17 cellular contexts compared by ENCODE assay signal in genomic region chr3:57518276-57518914, GRCh38. TPM values are rescaled to one million over a fixed set of nuclear protein-coding genes. Genes with fewer than 3 reads are reported as not detected.
DNase-seq lines count a peak whose midpoint lies in the region; ATAC-seq, FAIRE-seq and TF ChIP-seq lines count a peak whose summit lies in the region.
"Had no signal": no experiment of that assay in that cellular context is flagged by ENCODE, and none has a peak within 500 bp of the region (broad histone marks: within the 10 kb centered on the region; RNA-seq: fewer than 3 reads in every experiment).

No MANE protein-coding gene starts in this region.

- H3F3A ChIP-seq in Loucy (ENCODE audit: low read depth), result no peaks in the 10 kb centered on the region

- FAIRE-seq in astrocyte (lab: Jason Lieb, UNC), result no peak

- H2AFZ ChIP-seq in Loucy (ENCODE audit: low read length) (0 out of 2 replicates have a peak overlapping the region, but pooled peaks have one; percentile 14), astrocyte (ENCODE audit: low read depth, low read length) (no peak overlapping the region)

- no peaks in the 10 kb centered on the region for H3K36me3 Mint-ChIP-seq in astrocyte (ENCODE audit: low read depth, unreplicated experiment)

- H3K9ac ChIP-seq in Loucy (ENCODE audit: low read depth, low read length, poor library complexity, severe bottlenecking) (no peak overlapping the region), astrocyte (ENCODE audit: low read length) (no peak overlapping the region)

- H3K4me1 Mint-ChIP-seq in astrocyte (ENCODE audit: low read depth, unreplicated experiment), result peaks cover 9% of the 10 kb centered on the region
- H3K4me1 Mint-ChIP-seq: activated B cell treated with CpG ODN at 0.5 μM for 24 hours had no signal

- H3K9me3 ChIP-seq in Loucy (ENCODE audit: insufficient read depth, low read depth, low read length), result no peaks in the 10 kb centered on the region
- no peaks in the 10 kb centered on the region for H3K9me3 ChIP-seq in astrocyte (ENCODE audit: insufficient read depth, low read depth, low read length)
- H3K9me3 ChIP-seq: prostate gland had no signal

- H3K79me2 ChIP-seq in Loucy (ENCODE audit: insufficient read depth, low read length) (no peaks in the 10 kb centered on the region), astrocyte (ENCODE audit: insufficient read depth, low read length) (no peaks in the 10 kb centered on the region)

- H3K9me3 Mint-ChIP-seq in astrocyte (ENCODE audit: unreplicated experiment), result no peaks in the 10 kb centered on the region
- H3K9me3 Mint-ChIP-seq: activated B cell treated with CpG ODN at 0.5 μM for 24 hours had no signal

- H3K27ac Mint-ChIP-seq in astrocyte (ENCODE audit: unreplicated experiment), result peak overlapping the region; percentile 62
- H3K27ac Mint-ChIP-seq: activated B cell treated with CpG ODN at 0.5 μM for 24 hours had no signal

- peak overlapping the region; percentile 28 for H3K27ac ChIP-seq in astrocyte (ENCODE audit: low read depth, low read length)
- H3K27ac ChIP-seq: prostate gland had no signal

- no peaks in the 10 kb centered on the region for H3K27me3 ChIP-seq in Loucy (ENCODE audit: insufficient read depth, low read length, poor library complexity, severe bottlenecking)
- no peaks in the 10 kb centered on the region for H3K27me3 ChIP-seq in astrocyte (ENCODE audit: insufficient read depth, low read length)

- no peaks in the 10 kb centered on the region for H3K9me2 ChIP-seq in Loucy (replicated peaks; ENCODE audit: low read depth, low read length)

- H3K4me3 ChIP-seq in Loucy (ENCODE audit: low read length, poor library complexity, severe bottlenecking) (no peak overlapping the region), astrocyte (ENCODE audit: insufficient read depth, low read depth, low read length) (no peak overlapping the region)
- H3K4me3 ChIP-seq: prostate gland had no signal

- no peaks in the 10 kb centered on the region for H3K27me3 Mint-ChIP-seq in astrocyte (ENCODE audit: low read depth, unreplicated experiment)
- H3K27me3 Mint-ChIP-seq: activated B cell treated with CpG ODN at 0.5 μM for 24 hours had no signal

- DNase-seq in Daoy (ENCODE audit: low read depth) (peak; percentile 21), astrocyte (ENCODE audit: low read depth) (peak; percentile 81), kidney tubule cell (ENCODE audit: low spot score) (peak; percentile 46), NCI-H524 (lab: John Stamatoyannopoulos, UW) (no peak), cerebellum (ENCODE audit: low spot score) (no peak)
- no peak for DNase-seq in stimulated activated CD4-positive, alpha-beta T cell treated with anti-CD3 and anti-CD28 coated beads, Interleukin-4, amount 100 ng/mL, for 4 hours
- DNase-seq: activated B cell treated with CpG ODN at 0.5 μM for 24 hours; activated naive CD4-positive, alpha-beta T cell treated with anti-CD3 and anti-CD28 coated beads, Interleukin-2, amount 50 U/mL, for 16 hours; AML-193; DMS79 treated with DMSO at 0.1 percent for 48 hours; stimulated activated CD4-positive, alpha-beta T cell treated with anti-CD3 and anti-CD28 coated beads, Interleukin-15, amount 100 ng/mL, for 24 hours; substantia nigra had no signal

- no peak overlapping the region for H3K4me2 ChIP-seq in Loucy (ENCODE audit: low read depth, low read length, poor library complexity, severe bottlenecking)
- peak overlapping the region; percentile 71 for H3K4me2 ChIP-seq in astrocyte (ENCODE audit: low read length)

- no peaks in the 10 kb centered on the region for H4K20me1 ChIP-seq in Loucy (ENCODE audit: insufficient read depth, low read length, poor library complexity, severe bottlenecking)
- no peaks in the 10 kb centered on the region for H4K20me1 ChIP-seq in astrocyte (ENCODE audit: insufficient read depth, low read length)

- peak overlapping the region; percentile 65 for H3K4me3 Mint-ChIP-seq in astrocyte (ENCODE audit: unreplicated experiment)
- H3K4me3 Mint-ChIP-seq: activated B cell treated with CpG ODN at 0.5 μM for 24 hours had no signal

- no peak for ATAC-seq in GM21515 (IDR thresholded peaks at IDR 0.05; ENCODE audit: unreplicated experiment)

- H3K4me1 ChIP-seq in Loucy (ENCODE audit: insufficient read depth, low read length, poor library complexity, severe bottlenecking) (peaks cover 4% of the 10 kb centered on the region), astrocyte (ENCODE audit: insufficient read depth, low read length) (peaks cover 9% of the 10 kb centered on the region)
- H3K4me1 ChIP-seq: prostate gland had no signal

- TF ChIP-seq CTCF in Loucy (conservative IDR thresholded peaks at IDR 0.05; ENCODE audit: low read length) (no peak), astrocyte (IDR thresholded peaks at IDR 0.05; ENCODE audit: insufficient read depth, low read depth, low read length) (no peak)

- H3K36me3 ChIP-seq in Loucy (ENCODE audit: insufficient read depth, low read length), result no peaks in the 10 kb centered on the region
- no peaks in the 10 kb centered on the region for H3K36me3 ChIP-seq in astrocyte (ENCODE audit: insufficient read depth, low read length)
- H3K36me3 ChIP-seq: prostate gland had no signal

RNA-seq across cellular contexts. Expression of gene DNAH12, which starts 25.7 kb away (rescaled TPM):
- 0.06 TPM in 1 of 2 replicates, not detected in the other for total RNA-seq in Daoy (2014; rRNA removed; shearing (Covaris generic))
- 0.23 and 0.36 TPM in 2 replicates for total RNA-seq in astrocyte
- total RNA-seq in cerebellum, result 1.7 TPM
- total RNA-seq: kidney epithelial cell, SK-MEL-5 had no signal

RNA-seq across cellular contexts. Expression of gene PDE12, which starts 37.7 kb away (rescaled TPM):
- 15.7 and 19.3 TPM in 2 replicates for total RNA-seq in Daoy (2014; rRNA removed; shearing (Covaris generic))
- total RNA-seq in astrocyte (15.3 and 16.2 TPM in 2 replicates), cerebellum (16.0 TPM)

Comparison
In these comparisons a context has a peak if more than half of its experiments do, and no peak if none do; other contexts are left out.
1. DNase-seq: peak in Daoy (single experiment), astrocyte (single experiment) and kidney tubule cell (single experiment); none in stimulated activated CD4-positive, alpha-beta T cell treated with anti-CD3 and anti-CD28 coated beads, Interleukin-4, amount 100 ng/mL, for 4 hours (0 of 2), NCI-H524 (0 of 2) and cerebellum (single experiment).